Comparison of ENCODE assay signal across 11 cellular contexts in genomic region chr16:11672206-11673090, GRCh38. TPM values are rescaled to one million over a fixed set of nuclear protein-coding genes. Genes with fewer than 3 reads are reported as not detected.
A peak's percentile ranks its signal among the peaks of the same experiment; 100 is the strongest.
DNase-seq lines count a peak whose midpoint lies in the region; ATAC-seq, FAIRE-seq and TF ChIP-seq lines count a peak whose summit lies in the region.
"Had no signal": no experiment of that assay in that cellular context is flagged by ENCODE, and none has a peak within 500 bp of the region (broad histone marks: within the 10 kb centered on the region; RNA-seq: fewer than 3 reads in every experiment).

No MANE protein-coding gene starts in this region.

- H3K9me3 ChIP-seq in endothelial cell of umbilical vein (replicated peaks; ENCODE audit: control insufficient read depth, insufficient read depth, low read length) (no peaks in the 10 kb centered on the region), smooth muscle cell (replicated peaks; ENCODE audit: low read depth) (no peaks in the 10 kb centered on the region)

- peak overlapping the region; percentile 82 for H3K27ac ChIP-seq in RWPE1
- no peak overlapping the region for H3K27ac ChIP-seq in endothelial cell of umbilical vein (ENCODE audit: insufficient read depth, low read depth, low read length)
- H3K27ac ChIP-seq in substantia nigra (ENCODE audit: low read depth, low read length, poor library complexity, severe bottlenecking) = peak overlapping the region; percentile 13
- no peak overlapping the region for H3K27ac ChIP-seq in smooth muscle cell (ENCODE audit: low read depth)
- H3K27ac ChIP-seq: KMS-11 had no signal

- no peak for ATAC-seq in HG02973 (IDR thresholded peaks at IDR 0.05; ENCODE audit: unreplicated experiment)
- ATAC-seq: left lobe of liver had no signal

- TF ChIP-seq POLR2A in endothelial cell of umbilical vein (IDR thresholded peaks at IDR 0.05; ENCODE audit: low read depth, low read length) = no peak

- H3K9ac ChIP-seq in endothelial cell of umbilical vein (replicated peaks; ENCODE audit: extremely low read depth, insufficient read depth, low read length) (no peak overlapping the region), smooth muscle cell (ENCODE audit: low read depth) (no peak overlapping the region)
- H3K9ac ChIP-seq: KMS-11 had no signal

- no peaks in the 10 kb centered on the region for H4K20me1 ChIP-seq in endothelial cell of umbilical vein (replicated peaks; ENCODE audit: control insufficient read depth, extremely low read depth, insufficient read depth, low read length)
- H4K20me1 ChIP-seq in smooth muscle cell (ENCODE audit: low read depth) = peaks cover 86% of the 10 kb centered on the region

- H3K36me3 ChIP-seq in endothelial cell of umbilical vein (ENCODE audit: control insufficient read depth in 2 of 2, extremely low read depth in 1 of 2, insufficient read depth in 2 of 2, low read length in 2 of 2) (peaks cover 3 to 16% of the 10 kb centered on the region in 2 experiments), smooth muscle cell (ENCODE audit: low read depth) (no peaks in the 10 kb centered on the region)

- CTCF ChIA-PET in RWPE1 (lab: Yijun Ruan, JAX) (interaction anchor here (0.5 to 0.7 kb wide), 2 partner anchors 141 to 168 kb away, joined by 3 read pairs; no protein-coding TSS in a partner anchor), endothelial cell of umbilical vein (lab: Charles Lee) (interaction anchor here (0.9 kb wide), 1 partner anchor 265 kb away, joined by 3 read pairs; no protein-coding TSS in a partner anchor)

- no peak for TF ChIP-seq CTCF in RWPE1 (conservative IDR thresholded peaks at IDR 0.05; ENCODE audit: low read depth)
- no peak for TF ChIP-seq CTCF in endothelial cell of umbilical vein (IDR thresholded peaks at IDR 0.05; ENCODE audit: extremely low read depth in 1 of 2, insufficient read depth in 1 of 2, low read depth in 1 of 2, low read length in 2 of 2)
- TF ChIP-seq CTCF in smooth muscle cell (IDR thresholded peaks at IDR 0.05; ENCODE audit: borderline replicate concordance, insufficient read depth, poor library complexity, severe bottlenecking) = no peak

- peak; percentile 37 for FAIRE-seq in endothelial cell of umbilical vein (lab: Jason Lieb, UNC)
- FAIRE-seq: colon had no signal

- dilution Hi-C loops in endothelial cell of umbilical vein (cut with MboI; ENCODE audit: extremely low pct_ligation_motif_present, low sequenced_read_pairs) = no loop called here

- POLR2A ChIA-PET in RWPE1 (lab: Yijun Ruan, JAX; ENCODE audit: low non-redundant PET) (interaction anchor here (0.6 kb wide), 1 partner anchor 405 kb away, joined by 3 read pairs; no protein-coding TSS in a partner anchor), endothelial cell of umbilical vein (lab: Charles Lee) (no interaction called here)

- no peaks in the 10 kb centered on the region for H3K9me1 ChIP-seq in endothelial cell of umbilical vein (replicated peaks; ENCODE audit: control insufficient read depth, extremely low read depth, insufficient read depth, low read length)

- H3K27me3 ChIP-seq in endothelial cell of umbilical vein (ENCODE audit: control insufficient read depth in 2 of 2, insufficient read depth in 2 of 2, low read length in 2 of 2) (no peaks in the 10 kb centered on the region), smooth muscle cell (ENCODE audit: low read depth) (no peaks in the 10 kb centered on the region)

- H3K79me2 ChIP-seq in endothelial cell of umbilical vein (ENCODE audit: control insufficient read depth, insufficient read depth, low read length) (no peaks in the 10 kb centered on the region), smooth muscle cell (ENCODE audit: low read depth) (peaks cover 15% of the 10 kb centered on the region)

- H3K4me2 ChIP-seq in endothelial cell of umbilical vein (ENCODE audit: insufficient read depth, low read length) (no peak overlapping the region), smooth muscle cell (no peak overlapping the region)
- H3K4me2 ChIP-seq: KMS-11 had no signal

- BruUV-seq in endothelial cell of umbilical vein (replicated peaks; lab: Mats Ljungman, UMichigan) = no TSS peak

- DNase-seq in activated gamma-delta T cell treated with Interleukin-2 at 50 U/mL for 16 hours (peak; percentile 43), activated gamma-delta T cell (lab: John Stamatoyannopoulos, UW) (no peak), RWPE1 (ENCODE audit: low spot score) (no peak), endothelial cell of umbilical vein (ENCODE audit: low read depth, low spot score) (no peak), substantia nigra (lab: John Stamatoyannopoulos, UW) (peak in 3 of 49 donors; percentile 16 to 54 (median 20)), smooth muscle cell (lab: John Stamatoyannopoulos, UW; ENCODE audit: unreplicated experiment) (no peak), cerebellar cortex (ENCODE audit: low spot score) (no peak)

- no peaks in the 10 kb centered on the region for H3F3A ChIP-seq in smooth muscle cell (ENCODE audit: low read depth)

- intact Hi-C loops in endothelial cell of umbilical vein (cut with micrococcal nuclease) = no loop called here

- WGBS in smooth muscle cell (ENCODE audit: low lambda C conversion rate) = 94% methylated on average over 25 of the region's 25 CpGs

- H3K4me1 ChIP-seq in endothelial cell of umbilical vein (ENCODE audit: control insufficient read depth, extremely low read depth, insufficient read depth, low read length) (peaks cover 21% of the 10 kb centered on the region), smooth muscle cell (ENCODE audit: low read depth) (peaks cover 6% of the 10 kb centered on the region)

- H2AFZ ChIP-seq in endothelial cell of umbilical vein (ENCODE audit: low read depth, low read length) (no peak overlapping the region), smooth muscle cell (ENCODE audit: low read depth) (no peak overlapping the region)

- H3K4me3 ChIP-seq in endothelial cell of umbilical vein (replicated peaks in 1 of 3; ENCODE audit: insufficient read depth in 1 of 3, low read depth in 1 of 3, low read length in 3 of 3) = no peak overlapping the region
- H3K4me3 ChIP-seq in smooth muscle cell = no peak overlapping the region

TF ChIP-seq in endothelial cell of umbilical vein, 7 proteins besides CTCF, POLR2A, EP300 and RAD21:
- no peak for TF ChIP-seq EZH2 (IDR thresholded peaks at IDR 0.05; ENCODE audit: borderline replicate concordance, low read depth, low read length, severe bottlenecking)
- no peak for TF ChIP-seq MAX (IDR thresholded peaks at IDR 0.05; ENCODE audit: insufficient read depth, insufficient read length)
- no peak for TF ChIP-seq MYC (IDR thresholded peaks at IDR 0.05; ENCODE audit: low read depth, low read length)
- no peak for TF ChIP-seq POLR2AphosphoS5 (IDR thresholded peaks at IDR 0.05; ENCODE audit: insufficient read depth, low read depth, low read length)
- TF ChIP-seq FOS (IDR thresholded peaks at IDR 0.05; ENCODE audit: borderline replicate concordance, insufficient read depth, low read length) = no peak
- TF ChIP-seq GATA2 (IDR thresholded peaks at IDR 0.05; ENCODE audit: insufficient read depth, insufficient read length, low read depth, low read length) = no peak
- TF ChIP-seq JUN (IDR thresholded peaks at IDR 0.05; ENCODE audit: borderline replicate concordance, insufficient read depth, insufficient read length, low read depth) = no peak

RNA-seq across cellular contexts. Expression of gene SNN, which starts 4.2 kb away (rescaled TPM):
- total RNA-seq in endothelial cell of umbilical vein = 20.7 and 24.1 TPM in 2 replicates
- polyA plus RNA-seq in endothelial cell of umbilical vein = 17.7 and 19.1 TPM in 2 replicates
- 19.7 and 23.2 TPM in 2 replicates for polyA plus RNA-seq in endothelial cell of umbilical vein (2011; cell fraction: cytosol; rRNA removed)
- 10.4 and 11.3 TPM in 2 replicates for polyA plus RNA-seq in endothelial cell of umbilical vein (2011; cell fraction: nucleus; rRNA removed)
- polyA plus RNA-seq in endothelial cell of umbilical vein (2012) = 20.1 and 23.2 TPM in 2 replicates
- 19.9 and 21.0 TPM in 2 replicates for polyA minus RNA-seq in endothelial cell of umbilical vein
- 1.1 TPM for polyA minus RNA-seq in endothelial cell of umbilical vein (2011; cell fraction: cytosol; rRNA and poly(A)+ RNA removed)
- 5.2 and 6.1 TPM in 2 replicates for polyA minus RNA-seq in endothelial cell of umbilical vein (2011; cell fraction: nucleus; rRNA and poly(A)+ RNA removed)
- total RNA-seq in smooth muscle cell = 6.4 and 8.2 TPM in 2 replicates
- polyA plus RNA-seq in smooth muscle cell = 10.1 and 10.9 TPM in 2 replicates

Comparison
In these comparisons a context has a peak if more than half of its experiments do, and no peak if none do; other contexts are left out.
1. H3K27ac ChIP-seq: peak in RWPE1 (single experiment) and substantia nigra (single experiment); none in endothelial cell of umbilical vein (single experiment) and smooth muscle cell (single experiment).